ENCODE assay signal across 21 cellular contexts in genomic region chr14:33891700-33892099, GRCh38. TPM values are rescaled to one million over a fixed set of nuclear protein-coding genes. Genes with fewer than 3 reads are reported as not detected.
DNase-seq lines count a peak whose midpoint lies in the region; ATAC-seq, FAIRE-seq and TF ChIP-seq lines count a peak whose summit lies in the region.
"Had no signal": no experiment of that assay in that cellular context is flagged by ENCODE, and none has a peak within 500 bp of the region (broad histone marks: within the 10 kb centered on the region; RNA-seq: fewer than 3 reads in every experiment).

No MANE protein-coding gene starts in this region.

- TF ChIP-seq CTCF in HepG2 (CRISPR knock-in tag; IDR thresholded peaks at IDR 0.05) (no peak), right lobe of liver (IDR thresholded peaks at IDR 0.05) (no peak), mucosa of descending colon (IDR thresholded peaks at IDR 0.05) (no peak)

- POLR2A ChIA-PET in HepG2 (lab: Yijun Ruan, JAX) = no interaction called here

- FAIRE-seq in HepG2 (lab: Jason Lieb, UNC) = no peak
- peak; percentile 88 for FAIRE-seq in colon (lab: Jason Lieb, UNC)
- FAIRE-seq: GM12892 had no signal

- no peaks in the 10 kb centered on the region for H3K79me2 ChIP-seq in HepG2 (ENCODE audit: insufficient read depth, low read length)

- H2AFZ ChIP-seq in HepG2 (ENCODE audit: low read length) = no peak overlapping the region

- WGBS in HepG2 (ENCODE audit: low lambda C conversion rate) = 2% methylated on average over 1 of the region's 1 CpG
- WGBS in right lobe of liver (ENCODE audit: insufficient coverage, low coverage, low lambda C conversion rate, missing lambda C conversion rate) = 17% methylated on average over 1 of the region's 1 CpG

- TF ChIP-seq EP300 in HepG2 (IDR thresholded peaks at IDR 0.05; ENCODE audit: low read depth in 2 of 2, low read length in 2 of 2) (no peak), HepG2 (CRISPR knock-in tag; IDR thresholded peaks at IDR 0.05; ENCODE audit: borderline replicate concordance) (no peak)

- no peak for TF ChIP-seq POLR2A in HepG2 (IDR thresholded peaks at IDR 0.05; ENCODE audit: insufficient read depth in 1 of 2, low read depth in 2 of 2, low read length in 2 of 2)
- TF ChIP-seq POLR2A in right lobe of liver (IDR thresholded peaks at IDR 0.05) = no peak

- H3K27ac ChIP-seq in HepG2 (ENCODE audit: extremely low read length, insufficient read depth, low read length) = no peak overlapping the region
- no peak overlapping the region for H3K27ac ChIP-seq in right lobe of liver
- H3K27ac ChIP-seq: RWPE1 had no signal

- BruUV-seq in HepG2 (replicated peaks; lab: Mats Ljungman, UMichigan) = no TSS peak

- CTCF ChIA-PET in HepG2 (lab: Yijun Ruan, JAX; ENCODE audit: low intra/inter-chr PET ratio, low total read pairs) = no interaction called here

- H3K36me3 ChIP-seq in HepG2 (replicated peaks in 1 of 2; ENCODE audit: control insufficient read depth in 1 of 2, insufficient read depth in 2 of 2, low read length in 2 of 2) (no peaks in the 10 kb centered on the region), right lobe of liver (no peaks in the 10 kb centered on the region), mucosa of descending colon (ENCODE audit: low read depth) (no peaks in the 10 kb centered on the region)
- H3K36me3 ChIP-seq: BE2C had no signal

- no peaks in the 10 kb centered on the region for H3K27me3 ChIP-seq in HepG2 (ENCODE audit: control insufficient read depth in 1 of 2, insufficient read depth in 2 of 2, low read length in 2 of 2)
- H3K27me3 ChIP-seq in right lobe of liver = no peaks in the 10 kb centered on the region
- H3K27me3 ChIP-seq: BE2C had no signal

- no peak overlapping the region for H3K4me2 ChIP-seq in HepG2 (ENCODE audit: low read depth, low read length)

- in situ Hi-C loops in HepG2 (cut with HindIII; ENCODE audit: extremely low pct_ligation_motif_present, low pct_unique_long_range_greater_than_20kb) = no loop called here

- H3K9ac ChIP-seq in HepG2 (ENCODE audit: insufficient read depth, low read depth, low read length) = no peak overlapping the region

- ATAC-seq in HepG2 = no peak
- no peak for ATAC-seq in right lobe of liver
- peak; percentile 71 for ATAC-seq in mucosa of descending colon
- ATAC-seq: HCT116, Panc1 had no signal

- no peak overlapping the region for H3K4me3 ChIP-seq in HepG2 (replicated peaks in 1 of 3; ENCODE audit: insufficient read depth in 1 of 3, low read depth in 2 of 3, low read length in 3 of 3)
- H3K4me3 ChIP-seq in right lobe of liver = no peak overlapping the region
- H3K4me3 ChIP-seq in mucosa of descending colon = no peak overlapping the region

- H3K9me3 ChIP-seq in HepG2 (ENCODE audit: low read length) (0 out of 2 replicates have a peak, but pooled peaks cover 7% of the 10 kb centered on the region), right lobe of liver (no peaks in the 10 kb centered on the region), mucosa of descending colon (no peaks in the 10 kb centered on the region)
- H3K9me3 ChIP-seq: BE2C had no signal

- H3K4me1 ChIP-seq in HepG2 (ENCODE audit: insufficient read depth, low read length) (no peaks in the 10 kb centered on the region), right lobe of liver (no peaks in the 10 kb centered on the region), mucosa of descending colon (ENCODE audit: low read depth) (no peaks in the 10 kb centered on the region)
- H3K4me1 ChIP-seq: BE2C had no signal

- DNase-seq in HepG2 (ENCODE audit: low spot score) = no peak
- DNase-seq in right lobe of liver = no peak
- no peak for DNase-seq in mucosa of descending colon
- DNase-seq in NCI-H187 treated with DMSO at 0.1 percent for 48 hours (lab: John Stamatoyannopoulos, UW) = no peak
- no peak for DNase-seq in germinal center (ENCODE audit: low spot score)
- DNase-seq in 8988T = no peak
- DNase-seq: ACHN, BE2C, Calu3, DMS79 treated with DMSO at 0.1 percent for 48 hours, NCI-H1105, NCI-H1436 treated with DMSO at 0.1 percent for 48 hours, NCI-H1930, NCI-H446 treated with DMSO at 0.1 percent for 48 hours, NCI-H526, SHP77 had no signal

- H4K20me1 ChIP-seq in HepG2 (ENCODE audit: insufficient read depth, low read length) = no peaks in the 10 kb centered on the region

- TF ChIP-seq RAD21 in HepG2 (CRISPR knock-in tag; IDR thresholded peaks at IDR 0.05) = no peak

- intact Hi-C loops in HepG2 (cut with micrococcal nuclease; ENCODE audit: unreplicated experiment) (no loop called here), right lobe of liver (cut with DNase I) (no loop called here), mucosa of descending colon (cut with DNase I, micrococcal nuclease) (no loop called here)

TF ChIP-seq in HepG2, 621 proteins besides CTCF, POLR2A, EP300 and RAD21:
- TF ChIP-seq KDM1A (CRISPR knock-in tag; IDR thresholded peaks at IDR 0.05) (no peak), RAD51 (IDR thresholded peaks at IDR 0.05; ENCODE audit: borderline replicate concordance) (0 out of 2 replicates have a peak, but pooled peaks have one; percentile 18), ARNT (IDR thresholded peaks at IDR 0.05) (0 out of 2 replicates have a peak, but pooled peaks have one; percentile 83)

RNA-seq across cellular contexts. Expression of gene EGLN3, which starts 59.2 kb away (rescaled TPM):
- total RNA-seq in HepG2 (2016; rRNA removed; fragmentation: Illumina TruSeq; extraction: Trizol) (0.18 TPM in 2 replicates), right lobe of liver (10 to 100 TPM in 1 of 6 experiments, 1 to 10 TPM in 5; 1.9 to 25.4 (median 2.1) TPM), mucosa of descending colon (100 to 1,000 TPM in 1 of 3 donors, 10 to 100 TPM in 2; 50.8 to 140 (median 72.8) TPM)
- not detected in 2 replicates for total RNA-seq in HepG2 (2016; cell fraction: cytosol; rRNA removed; fragmentation: Illumina TruSeq; extraction: Trizol; ENCODE audit: low read depth)
- total RNA-seq in HepG2 (2016; cell fraction: insoluble cytoplasmic fraction; rRNA removed; fragmentation: Illumina TruSeq; extraction: Trizol) = 0.13 and 0.39 TPM in 2 replicates
- total RNA-seq in HepG2 (2016; cell fraction: membrane; rRNA removed; fragmentation: Illumina TruSeq; extraction: Trizol) = 0.07 and 0.12 TPM in 2 replicates
- not detected in 2 replicates for total RNA-seq in HepG2 (2016; cell fraction: nucleus; rRNA removed; fragmentation: Illumina TruSeq; extraction: Trizol)
- 27.3 and 30.1 TPM in 2 replicates for polyA plus RNA-seq in HepG2 (2011; rRNA removed)
- 13.7 and 27.8 TPM in 2 replicates for polyA plus RNA-seq in HepG2 (2011; cell fraction: cytosol; rRNA removed)
- 14.1 and 18.4 TPM in 2 replicates for polyA plus RNA-seq in HepG2 (2011; cell fraction: nucleus; rRNA removed)
- polyA plus RNA-seq in HepG2 (2012) = 89.8 and 101 TPM in 2 replicates
- not detected in 2 replicates for polyA plus RNA-seq in HepG2 (2016; cell fraction: cytosol; fragmentation: Illumina TruSeq; extraction: Trizol; ENCODE audit: low read depth)
- polyA plus RNA-seq in HepG2 (2016; cell fraction: insoluble cytoplasmic fraction; fragmentation: Illumina TruSeq; extraction: Trizol; ENCODE audit: low read depth) = 0.11 and 0.19 TPM in 2 replicates
- polyA plus RNA-seq in HepG2 (2016; cell fraction: membrane; fragmentation: Illumina TruSeq; extraction: Trizol; ENCODE audit: low read depth) = 0.17 TPM in 1 of 2 replicates, not detected in the other
- polyA plus RNA-seq in HepG2 (2016; cell fraction: nucleus; fragmentation: Illumina TruSeq; extraction: Trizol; ENCODE audit: insufficient read depth, low read depth) = not detected in 2 replicates
- polyA minus RNA-seq in HepG2 (2011; rRNA and poly(A)+ RNA removed; ENCODE audit: low replicate concordance) = 8.9 and 29.0 TPM in 2 replicates
- polyA minus RNA-seq in HepG2 (2011; cell fraction: cytosol; rRNA and poly(A)+ RNA removed) = 24.4 and 43.2 TPM in 2 replicates
- 23.8 and 49.0 TPM in 2 replicates for polyA minus RNA-seq in HepG2 (2011; cell fraction: nucleus; rRNA and poly(A)+ RNA removed)
